Comparison of ENCODE assay signal across 1 cellular context in genomic region chr16:2470603-2471015, GRCh38.
TF ChIP-seq lines count a peak whose summit lies in the region.

No MANE protein-coding gene starts in this region.

TF ChIP-seq in IMR-90, 13 proteins besides CTCF, POLR2A, EP300 and RAD21:
- TF ChIP-seq NFE2L2 (IDR thresholded peaks at IDR 0.05; ENCODE audit: low read depth, low read length) (no peak), SMC3 (IDR thresholded peaks at IDR 0.05; ENCODE audit: low read depth, low read length) (no peak), MAZ (IDR thresholded peaks at IDR 0.05; ENCODE audit: borderline replicate concordance, low read depth, low read length) (no peak), MAFK (IDR thresholded peaks at IDR 0.05; ENCODE audit: low read depth, low read length) (no peak), RFX5 (IDR thresholded peaks at IDR 0.05; ENCODE audit: low read depth, low read length) (no peak), BHLHE40 (IDR thresholded peaks at IDR 0.05; ENCODE audit: low read depth, low read length) (no peak), USF2 (IDR thresholded peaks at IDR 0.05; ENCODE audit: low read depth, low read length) (no peak)
